In genomic region chr17:42459983-42460300, GRCh38 we compare ENCODE assay signal across 8 cellular contexts. TPM values are rescaled to one million over a fixed set of nuclear protein-coding genes. Genes with fewer than 3 reads are reported as not detected.
DNase-seq lines count a peak whose midpoint lies in the region; ATAC-seq and TF ChIP-seq lines count a peak whose summit lies in the region.

No MANE protein-coding gene starts in this region.

- TF ChIP-seq CTCF in A673 (conservative IDR thresholded peaks at IDR 0.05; ENCODE audit: low read depth, low read length) (no peak), GM13977 (IDR thresholded peaks at IDR 0.05; ENCODE audit: extremely low read depth, insufficient read depth, missing control alignments) (no peak), chondrocyte (IDR thresholded peaks at IDR 0.05) (no peak), lower lobe of right lung (IDR thresholded peaks at IDR 0.05) (no peak), transverse colon (IDR thresholded peaks at IDR 0.05) (no peak)

- H3K4me3 ChIP-seq in A673 (ENCODE audit: low read depth, low read length, poor library complexity, severe bottlenecking) (peak overlapping the region; percentile 59), lower lobe of right lung (peak overlapping the region; percentile 73), transverse colon (peak overlapping the region; percentile 3 to 85 (median 61))

- H3K9me3 Mint-ChIP-seq in chondrocyte (ENCODE audit: low read depth): no peaks in the 10 kb centered on the region

- POLR2A ChIA-PET in A673 (lab: Charles Lee; ENCODE audit: low non-redundant PET): interaction anchor here (0.6 kb wide), 1 partner anchor 1547 kb away, joined by 10 read pairs; no protein-coding TSS in a partner anchor

- DNase-seq in A673 (ENCODE audit: low spot score) (no peak), GM13977 (ENCODE audit: low spot score) (peak; percentile 65), chondrocyte (ENCODE audit: low spot score) (no peak), lower lobe of right lung (no peak), transverse colon (no peak), KG1 (lab: John Stamatoyannopoulos, UW) (no peak)
- no peak for DNase-seq in activated CD4-positive, alpha-beta T cell treated with anti-CD3 and anti-CD28 coated beads for 48 hours

- peaks cover 17% of the 10 kb centered on the region for H3K4me1 ChIP-seq in A673 (ENCODE audit: insufficient read depth, low read length, poor library complexity, severe bottlenecking)
- peaks cover 46% of the 10 kb centered on the region for H3K4me1 ChIP-seq in lower lobe of right lung
- peaks cover 17 to 57% (median 25%) of the 10 kb centered on the region in 4 donors for H3K4me1 ChIP-seq in transverse colon

- H3K4me1 Mint-ChIP-seq in chondrocyte (ENCODE audit: low read depth): peaks cover 45% of the 10 kb centered on the region

- H3K36me3 ChIP-seq in A673 (ENCODE audit: insufficient read depth, low read length, poor library complexity, severe bottlenecking): peaks cover 4% of the 10 kb centered on the region
- H3K36me3 ChIP-seq in lower lobe of right lung: peaks cover 43% of the 10 kb centered on the region
- H3K36me3 ChIP-seq in transverse colon: peaks cover 0 to 3% (median 0%) of the 10 kb centered on the region in 4 donors

- H3K27ac Mint-ChIP-seq in chondrocyte (ENCODE audit: unreplicated experiment): peak overlapping the region; percentile 93

- no peaks in the 10 kb centered on the region for H3K9me3 ChIP-seq in A673 (ENCODE audit: low read depth, low read length, poor library complexity, severe bottlenecking)
- no peaks in the 10 kb centered on the region for H3K9me3 ChIP-seq in lower lobe of right lung
- no peaks in the 10 kb centered on the region for H3K9me3 ChIP-seq in transverse colon

- WGBS in transverse colon (ENCODE audit: low coverage in 1 of 2), 2 donors: 15 to 17% methylated on average over 3 to 4 of the region's 4 CpGs

- H3K27ac ChIP-seq in A673 (ENCODE audit: low read depth, low read length, poor library complexity, severe bottlenecking) (peak overlapping the region; percentile 30), lower lobe of right lung (peak overlapping the region; percentile 89), transverse colon (peak overlapping the region; percentile 94 to 99 (median 97))

- no peak for TF ChIP-seq POLR2A in transverse colon (IDR thresholded peaks at IDR 0.05)

- H3K36me3 Mint-ChIP-seq in chondrocyte (ENCODE audit: low read depth): peaks cover 6% of the 10 kb centered on the region

- in situ Hi-C loops in GM13977 (cut with MboI; ENCODE audit: low pct_unique_long_range_greater_than_20kb, low sequenced_read_pairs, unreplicated experiment): no loop called here
- in situ Hi-C loops in transverse colon (cut with MboI; ENCODE audit: low pct_ligation_motif_present in 1 of 4, low pct_unique_long_range_greater_than_20kb in 1 of 4, low sequenced_read_pairs in 3 of 4): no loop called here

- H3K4me3 Mint-ChIP-seq in chondrocyte (ENCODE audit: unreplicated experiment): peak overlapping the region; percentile 94

- ATAC-seq in lower lobe of right lung: peak in 1 of 2 donors; percentile 52

- no TSS peak for BruUV-seq in A673 (replicated peaks; lab: Mats Ljungman, UMichigan)

- CTCF ChIA-PET in A673 (lab: Charles Lee): no interaction called here

- no peaks in the 10 kb centered on the region for H3K27me3 Mint-ChIP-seq in chondrocyte (ENCODE audit: low read depth)

- TF ChIP-seq EP300 in transverse colon (IDR thresholded peaks at IDR 0.05; ENCODE audit: low read depth): no peak

- no peaks in the 10 kb centered on the region for H3K27me3 ChIP-seq in A673 (replicated peaks; ENCODE audit: insufficient read depth, low read depth, low read length, poor library complexity)
- H3K27me3 ChIP-seq in lower lobe of right lung (ENCODE audit: low read depth): no peaks in the 10 kb centered on the region
- no peaks in the 10 kb centered on the region for H3K27me3 ChIP-seq in transverse colon

- intact Hi-C loops in A673 (cut with micrococcal nuclease; ENCODE audit: unreplicated experiment) (no loop called here), lower lobe of right lung (cut with DNase I) (no loop called here), transverse colon (cut with DNase I; ENCODE audit: low total_unique reads) (no loop called here)

TF ChIP-seq in PFSK-1, 5 proteins besides CTCF, POLR2A, EP300 and RAD21:
- TF ChIP-seq POLR2AphosphoS5 (IDR thresholded peaks at IDR 0.05; ENCODE audit: low read depth, low read length) (no peak), REST (IDR thresholded peaks at IDR 0.05; ENCODE audit: insufficient read depth in 1 of 2, low read depth in 2 of 2, low read length in 2 of 2) (peak; percentile 83 to 93)
TF ChIP-seq in PFSK-1: peak in this region for 1.

RNA-seq across cellular contexts. Expression of gene ATP6V0A1, which starts 1.3 kb away (rescaled TPM):
- 50.3 and 54.6 TPM in 2 replicates for total RNA-seq in A673 (2021)
- polyA plus RNA-seq in PFSK-1 (2012; ENCODE audit: insufficient read length, low read depth): 2.9 TPM
- total RNA-seq in chondrocyte: 49.9 to 63.4 TPM (median 61.3 TPM) in 3 replicates
- total RNA-seq in lower lobe of right lung: 107 TPM
- 100 to 1,000 TPM in 2 of 4 donors, 10 to 100 TPM in 2; 91.8 to 313 (median 115) TPM for total RNA-seq in transverse colon

RNA-seq across cellular contexts. Expression of gene CAVIN1, which starts 36.9 kb away (rescaled TPM):
- 16.6 and 19.9 TPM in 2 replicates for total RNA-seq in A673 (2021)
- 52.2 TPM for polyA plus RNA-seq in PFSK-1 (2012; ENCODE audit: insufficient read length, low read depth)
- 501 to 877 TPM (median 874 TPM) in 3 replicates for total RNA-seq in chondrocyte
- 269 TPM for total RNA-seq in lower lobe of right lung
- total RNA-seq in transverse colon: 100 to 1,000 TPM in 1 of 4 donors, 10 to 100 TPM in 3; 53.7 to 135 (median 69.2) TPM

Comparison
In these comparisons a context has a peak if more than half of its experiments do, and no peak if none do; other contexts are left out.
1. H3K27ac ChIP-seq: peak in every context shown above with its lines; median percentile 97 in transverse colon; 89 in lower lobe of right lung; 30 in A673.